ENCODE assay signal across 18 cellular contexts in genomic region chr5:111829701-111830100, GRCh38.
DNase-seq lines count a peak whose midpoint lies in the region; ATAC-seq and TF ChIP-seq lines count a peak whose summit lies in the region.
"Had no signal": no experiment of that assay in that cellular context is flagged by ENCODE, and none has a peak within 500 bp of the region (broad histone marks: within the 10 kb centered on the region; RNA-seq: fewer than 3 reads in every experiment).

No MANE protein-coding gene starts in this region.

- no peak overlapping the region for H3K4me3 ChIP-seq in kidney epithelial cell (ENCODE audit: low read depth, low read length)
- H3K4me3 ChIP-seq: skin epidermis, tibial artery had no signal

- TF ChIP-seq CTCF in kidney epithelial cell (IDR thresholded peaks at IDR 0.05; ENCODE audit: insufficient read depth, low read length, poor library complexity, severe bottlenecking) = no peak

- H3K27me3 Mint-ChIP-seq in stimulated activated naive CD8-positive, alpha-beta T cell treated with anti-CD3 and anti-CD28 coated beads, Interleukin-15, amount 100 ng/mL, for 72 hours = no peaks in the 10 kb centered on the region
- H3K27me3 Mint-ChIP-seq: activated T-helper 17 cell treated with anti-CD3 and anti-CD28 coated beads, Interleukin-2, amount 50 U/mL, for 72 hours had no signal

- H3K9me3 Mint-ChIP-seq in stimulated activated naive CD8-positive, alpha-beta T cell treated with anti-CD3 and anti-CD28 coated beads, Interleukin-15, amount 100 ng/mL, for 72 hours = no peaks in the 10 kb centered on the region

- H3K36me3 ChIP-seq in kidney epithelial cell (ENCODE audit: control insufficient read depth, insufficient read depth, low read length) = no peaks in the 10 kb centered on the region
- H3K36me3 ChIP-seq: BE2C, tibial artery had no signal

- H3K27ac Mint-ChIP-seq in stimulated activated naive CD8-positive, alpha-beta T cell treated with anti-CD3 and anti-CD28 coated beads, Interleukin-15, amount 100 ng/mL, for 72 hours = no peak overlapping the region
- H3K27ac Mint-ChIP-seq: activated T-helper 17 cell treated with anti-CD3 and anti-CD28 coated beads, Interleukin-2, amount 50 U/mL, for 72 hours; naive thymus-derived CD8-positive, alpha-beta T cell had no signal

- no peak for ATAC-seq in stimulated activated naive CD8-positive, alpha-beta T cell treated with anti-CD3 and anti-CD28 coated beads, Interleukin-15, amount 100 ng/mL, for 72 hours
- ATAC-seq: activated T-helper 17 cell treated with anti-CD3 and anti-CD28 coated beads, Interleukin-2, amount 50 U/mL, for 72 hours; naive thymus-derived CD8-positive, alpha-beta T cell had no signal

- no peak overlapping the region for H3K4me3 Mint-ChIP-seq in stimulated activated naive CD8-positive, alpha-beta T cell treated with anti-CD3 and anti-CD28 coated beads, Interleukin-15, amount 100 ng/mL, for 72 hours
- H3K4me3 Mint-ChIP-seq: activated T-helper 17 cell treated with anti-CD3 and anti-CD28 coated beads, Interleukin-2, amount 50 U/mL, for 72 hours; naive thymus-derived CD8-positive, alpha-beta T cell had no signal

- H3K4me1 Mint-ChIP-seq in stimulated activated naive CD8-positive, alpha-beta T cell treated with anti-CD3 and anti-CD28 coated beads, Interleukin-15, amount 100 ng/mL, for 72 hours = no peaks in the 10 kb centered on the region
- H3K4me1 Mint-ChIP-seq: activated T-helper 17 cell treated with anti-CD3 and anti-CD28 coated beads, Interleukin-2, amount 50 U/mL, for 72 hours; naive thymus-derived CD8-positive, alpha-beta T cell had no signal

- H3K27me3 ChIP-seq in kidney epithelial cell (ENCODE audit: control insufficient read depth, insufficient read depth, low read length) = no peaks in the 10 kb centered on the region
- H3K27me3 ChIP-seq: BE2C, tibial artery had no signal

- DNase-seq in AG08396 (ENCODE audit: low spot score) (peak; percentile 17), HT1080 (ENCODE audit: low read depth) (peak; percentile 61), astrocyte of the hippocampus (ENCODE audit: low read depth, low spot score) (peak; percentile 95), kidney epithelial cell (ENCODE audit: low read depth) (peak; percentile 18), superior temporal gyrus (ENCODE audit: extremely low spot score) (no peak), NOMO-1 (lab: John Stamatoyannopoulos, UW; ENCODE audit: unreplicated experiment in 2 of 2) (no peak), NCI-H345 (lab: John Stamatoyannopoulos, UW) (no peak)
- no peak for DNase-seq in stimulated activated naive CD8-positive, alpha-beta T cell treated with anti-CD3 and anti-CD28 coated beads, Interleukin-15, amount 100 ng/mL, for 72 hours
- DNase-seq: activated CD4-positive, alpha-beta T cell treated with anti-CD3 and anti-CD28 coated beads for 4 hours; BE2C; GDM1; kidney; naive thymus-derived CD8-positive, alpha-beta T cell; NCI-H1092 treated with DMSO at 0.1 percent for 48 hours; SW 1271; tibial artery had no signal

Comparison
In these comparisons a context has a peak if more than half of its experiments do, and no peak if none do; other contexts are left out.
1. DNase-seq: peak in AG08396 (single experiment), HT1080 (single experiment), astrocyte of the hippocampus (single experiment) and kidney epithelial cell (single experiment); none in superior temporal gyrus (single experiment), NOMO-1 (0 of 2), NCI-H345 (single experiment) and stimulated activated naive CD8-positive, alpha-beta T cell treated with anti-CD3 and anti-CD28 coated beads, Interleukin-15, amount 100 ng/mL, for 72 hours (0 of 2).